1 cellular context compared by ENCODE assay signal in genomic region chr11:9015677-9016076, GRCh38.
TF ChIP-seq lines count a peak whose summit lies in the region.

No MANE protein-coding gene starts in this region.

TF ChIP-seq in SK-N-SH treated with all-trans-retinoic acid at 6 μM for 48 hours, 23 proteins besides CTCF, POLR2A, EP300 and RAD21 (continued from another document):
- TF ChIP-seq POU6F1 (CRISPR knock-in tag; IDR thresholded peaks at IDR 0.05; ENCODE audit: borderline replicate concordance, low read depth): no peak
- TF ChIP-seq PPARA (CRISPR knock-in tag; IDR thresholded peaks at IDR 0.05; ENCODE audit: borderline replicate concordance): no peak
- no peak for TF ChIP-seq ZFP30 (CRISPR knock-in tag; IDR thresholded peaks at IDR 0.05)
- TF ChIP-seq ESRRG (CRISPR knock-in tag; IDR thresholded peaks at IDR 0.05): no peak
